Comparison of ENCODE assay signal across 31 cellular contexts in the genomic region with DNA sequence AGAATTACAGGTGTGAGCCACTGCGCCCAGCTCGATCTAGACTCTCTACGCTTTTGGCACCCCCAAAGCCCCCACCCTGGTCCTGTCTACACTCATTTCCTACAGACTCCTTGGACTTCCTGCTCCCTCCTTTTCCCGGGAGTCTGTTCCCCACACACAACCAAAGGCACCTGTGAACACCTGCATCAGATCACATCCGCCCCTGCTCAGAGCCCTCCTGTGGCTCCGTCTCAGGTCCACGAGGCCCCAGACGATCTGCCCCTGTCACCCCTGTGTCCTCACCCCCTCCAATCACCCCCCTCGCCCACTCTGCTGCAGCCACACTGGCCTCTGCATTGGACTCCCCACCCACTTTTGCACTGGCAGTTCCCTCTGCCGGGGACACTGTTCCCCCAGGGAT. TPM values are rescaled to one million over a fixed set of nuclear protein-coding genes. Genes with fewer than 3 reads are reported as not detected.
"Had no signal": no experiment of that assay in that cellular context is flagged by ENCODE, and none has a peak within 500 bp of the region (broad histone marks: within the 10 kb centered on the region; RNA-seq: fewer than 3 reads in every experiment).

No MANE protein-coding gene starts in this region.

- H3K27ac ChIP-seq: gastrocnemius medialis, hepatocyte, psoas muscle, spleen, thoracic aorta, tibial nerve, upper lobe of right lung, uterus had no signal

- H2AFZ ChIP-seq: hepatocyte had no signal

- H3K4me2 ChIP-seq: hepatocyte had no signal

- H3K36me3 ChIP-seq: gastrocnemius medialis, spleen, thoracic aorta, tibial nerve, upper lobe of right lung, uterus had no signal

- H3K9me3 ChIP-seq: gastrocnemius medialis, mucosa of descending colon, psoas muscle, spleen, thoracic aorta, tibial nerve, upper lobe of right lung, uterus had no signal

- H3K27me3 ChIP-seq: hepatocyte, upper lobe of right lung had no signal

- ATAC-seq: effector memory CD8-positive, alpha-beta T cell; mucosa of descending colon; natural killer cell treated with Interleukin-12 subunit alpha and Interleukin-12 subunit beta and Interleukin-15 and Interleukin-18, amount 100 ng/mL, for 72 hours; right cardiac atrium; stimulated activated memory B cell treated with anti-CD40 and anti-IgM and Interleukin-4, amounts not matched to agents 10 μg/mL and 1 μg/mL and 100 μg/mL, for 72 hours; stimulated activated naive CD8-positive, alpha-beta T cell treated with anti-CD3 and anti-CD28 coated beads, Interleukin-15, Interleukin-2, amounts not matched to agents 100 U/mL and 50 U/mL, for 24 hours; upper lobe of right lung had no signal

- H3K79me2 ChIP-seq: hepatocyte had no signal

- H3K4me1 ChIP-seq: gastrocnemius medialis, psoas muscle, tibial nerve, upper lobe of right lung, uterus had no signal

- H3K4me3 ChIP-seq: gastrocnemius medialis, hepatocyte, mucosa of descending colon, psoas muscle, skin epidermis, spleen, thoracic aorta, tibial nerve, upper lobe of right lung, uterus had no signal

- DNase-seq: cortex of kidney; effector memory CD8-positive, alpha-beta T cell; foreskin fibroblast; gastrocnemius medialis; kidney; mesenchymal stem cell; mucosa of descending colon; naive B cell; psoas muscle; right cardiac atrium; spleen; stimulated activated CD4-positive, alpha-beta T cell treated with anti-CD3 and anti-CD28 coated beads, Interleukin-4, amount 100 ng/mL, for 4 hours; stimulated activated naive CD8-positive, alpha-beta T cell treated with anti-CD3 and anti-CD28 coated beads, Interleukin-15, Interleukin-2, amounts not matched to agents 100 U/mL and 50 U/mL, for 24 hours; substantia nigra; upper lobe of right lung; uterus had no signal

RNA-seq across cellular contexts. Expression of a gene that starts 29.0 kb away (rescaled TPM):
- total RNA-seq: dermis microvascular lymphatic vessel endothelial cell, gastrocnemius medialis, glomerular endothelial cell, kidney, left lobe of liver, lung microvascular endothelial cell, mesothelial cell of epicardium, mucosa of descending colon, neural crest cell, osteocyte, psoas muscle, renal cortical epithelial cell, right cardiac atrium, spleen, thoracic aorta, upper lobe of right lung had no signal
- polyA plus RNA-seq: liver, right cardiac atrium, spleen had no signal
